In genomic region chr22:17400305-17400704, GRCh38 we compare ENCODE assay signal across 19 cellular contexts. TPM values are rescaled to one million over a fixed set of nuclear protein-coding genes. Genes with fewer than 3 reads are reported as not detected.
"Had no signal": no experiment of that assay in that cellular context is flagged by ENCODE, and none has a peak within 500 bp of the region (broad histone marks: within the 10 kb centered on the region; RNA-seq: fewer than 3 reads in every experiment).

No MANE protein-coding gene starts in this region.

- DNase-seq: activated CD4-positive, alpha-beta T cell treated with anti-CD3 and anti-CD28 coated beads, Interleukin-2, amount 50 U/mL, for 1 hour; activated CD4-positive, CD25-positive, alpha-beta regulatory T cell; activated naive CD4-positive, alpha-beta T cell treated with Interleukin-2 at 50 U/mL for 16 hours; aorta; dorsolateral prefrontal cortex; left cardiac atrium; lower lobe of right lung; ovary; sigmoid colon; stimulated activated CD4-positive, alpha-beta T cell treated with anti-CD3 and anti-CD28 coated beads, Interleukin-1b, Interleukin-23, amount 100 ng/mL, for 48 hours; stomach; T-helper 2 cell; testis; upper lobe of right lung had no signal

- H3K4me1 ChIP-seq: lower lobe of right lung, sigmoid colon, stomach, testis had no signal

- H3K4me3 ChIP-seq: dorsolateral prefrontal cortex, lower lobe of right lung, ovary, sigmoid colon, stomach, testis, upper lobe of right lung had no signal

- ATAC-seq: esophagus mucosa, left cardiac atrium, upper lobe of right lung had no signal

- H3K4me3 Mint-ChIP-seq: activated T-helper 1 cell treated with anti-CD3 and anti-CD28 coated beads, Interleukin-12 subunit alpha, Interleukin-12 subunit beta, Interleukin-2, Interleukin-4 antibody, amounts not matched to agents 30 ng/mL and 10 ng/mL and 1 ng/mL, durations not matched to agents 14 hours and 24 hours and 36 hours; neural crest cell had no signal

- H3K27ac ChIP-seq: lower lobe of right lung, ovary, sigmoid colon, stomach, testis, upper lobe of right lung had no signal

- H3K9me3 Mint-ChIP-seq: activated T-helper 1 cell treated with anti-CD3 and anti-CD28 coated beads, Interleukin-12 subunit alpha, Interleukin-12 subunit beta, Interleukin-2, Interleukin-4 antibody, amounts not matched to agents 30 ng/mL and 10 ng/mL and 1 ng/mL, durations not matched to agents 14 hours and 24 hours and 36 hours; neural crest cell had no signal

- H3K27ac Mint-ChIP-seq: activated T-helper 1 cell treated with anti-CD3 and anti-CD28 coated beads, Interleukin-12 subunit alpha, Interleukin-12 subunit beta, Interleukin-2, Interleukin-4 antibody, amounts not matched to agents 30 ng/mL and 10 ng/mL and 1 ng/mL, durations not matched to agents 14 hours and 24 hours and 36 hours had no signal

- H3K27me3 ChIP-seq: dorsolateral prefrontal cortex, ovary, sigmoid colon, stomach, testis, upper lobe of right lung had no signal

- H3K9me3 ChIP-seq: lower lobe of right lung, ovary, sigmoid colon, stomach, testis, upper lobe of right lung had no signal

- H3K36me3 ChIP-seq: lower lobe of right lung, ovary, sigmoid colon, stomach, upper lobe of right lung had no signal

RNA-seq across cellular contexts. Expression of gene CECR2, which starts 31.0 kb away (rescaled TPM):
- total RNA-seq: activated CD8-positive, alpha-beta memory T cell treated with anti-CD3 and anti-CD28 coated beads for 36 hours; fibroblast of villous mesenchyme had no signal
